In genomic region chr4:4488405-4489404, GRCh38 we compare ENCODE assay signal across 8 cellular contexts. TPM values are rescaled to one million over a fixed set of nuclear protein-coding genes. Genes with fewer than 3 reads are reported as not detected.
DNase-seq lines count a peak whose midpoint lies in the region; ATAC-seq and TF ChIP-seq lines count a peak whose summit lies in the region.

No MANE protein-coding gene starts in this region.

- H3K36me3 ChIP-seq in NT2/D1 (ENCODE audit: insufficient read depth, insufficient read length, low read length), result no peaks in the 10 kb centered on the region
- H3K36me3 ChIP-seq in esophagus muscularis mucosa, result no peaks in the 10 kb centered on the region

- peak; percentile 69 to 88 (median 79) for TF ChIP-seq CTCF in esophagus muscularis mucosa (IDR thresholded peaks at IDR 0.05)
- peak; percentile 94 for TF ChIP-seq CTCF in nephron progenitor cell (IDR thresholded peaks at IDR 0.05)

- no peak overlapping the region for H3K27ac ChIP-seq in esophagus muscularis mucosa (replicated peaks in 1 of 4)

- peak; percentile 72 for ATAC-seq in HG03378 (IDR thresholded peaks at IDR 0.05; ENCODE audit: unreplicated experiment)
- peak; percentile 98 for ATAC-seq in stimulated activated naive CD8-positive, alpha-beta T cell treated with anti-CD3 and anti-CD28 coated beads, Interleukin-15, amount 100 ng/mL, for 72 hours

- H3K4me1 Mint-ChIP-seq in nephron progenitor cell, result peaks cover 12% of the 10 kb centered on the region
- peaks cover 7% of the 10 kb centered on the region for H3K4me1 Mint-ChIP-seq in stimulated activated naive CD8-positive, alpha-beta T cell treated with anti-CD3 and anti-CD28 coated beads, Interleukin-15, amount 100 ng/mL, for 72 hours

- TF ChIP-seq POLR2A in esophagus muscularis mucosa (IDR thresholded peaks at IDR 0.05; ENCODE audit: low read depth), result no peak

- H3K4me3 ChIP-seq in NT2/D1 (ENCODE audit: insufficient read length, low read depth) (no peak overlapping the region), esophagus muscularis mucosa (no peak overlapping the region)

- H3K27me3 ChIP-seq in NT2/D1 (ENCODE audit: insufficient read depth, insufficient read length) (no peaks in the 10 kb centered on the region), esophagus muscularis mucosa (no peaks in the 10 kb centered on the region)

- 43% methylated on average over 6 of the region's 6 CpGs for WGBS in esophagus muscularis mucosa

- H3K9ac ChIP-seq in NT2/D1 (ENCODE audit: insufficient read length, low read depth), result no peak overlapping the region

- H3K4me3 Mint-ChIP-seq in nephron progenitor cell, result no peak overlapping the region
- H3K4me3 Mint-ChIP-seq in stimulated activated naive CD8-positive, alpha-beta T cell treated with anti-CD3 and anti-CD28 coated beads, Interleukin-15, amount 100 ng/mL, for 72 hours, result no peak overlapping the region

- no peak for TF ChIP-seq EP300 in esophagus muscularis mucosa (IDR thresholded peaks at IDR 0.05)

- DNase-seq in COLO668 (lab: John Stamatoyannopoulos, UW; ENCODE audit: unreplicated experiment) (peak; percentile 62), GM19240 (ENCODE audit: insufficient read length, low spot score) (peak; percentile 36), NT2/D1 (ENCODE audit: low read depth, low spot score) (peak; percentile 63), esophagus muscularis mucosa (ENCODE audit: extremely low spot score) (no peak), nephron progenitor cell (peak; percentile 75)
- peak; percentile 76 for DNase-seq in activated CD8-positive, alpha-beta memory T cell treated with anti-CD3 and anti-CD28 coated beads, Interleukin-2, amount 50 U/mL, for 48 hours
- peak; percentile 57 to 70 for DNase-seq in stimulated activated naive CD8-positive, alpha-beta T cell treated with anti-CD3 and anti-CD28 coated beads, Interleukin-15, amount 100 ng/mL, for 72 hours

- no peaks in the 10 kb centered on the region for H3K9me3 Mint-ChIP-seq in nephron progenitor cell
- no peaks in the 10 kb centered on the region for H3K9me3 Mint-ChIP-seq in stimulated activated naive CD8-positive, alpha-beta T cell treated with anti-CD3 and anti-CD28 coated beads, Interleukin-15, amount 100 ng/mL, for 72 hours

- peaks cover 7% of the 10 kb centered on the region for H3K27me3 Mint-ChIP-seq in nephron progenitor cell (ENCODE audit: low read depth, poor library complexity)
- H3K27me3 Mint-ChIP-seq in stimulated activated naive CD8-positive, alpha-beta T cell treated with anti-CD3 and anti-CD28 coated beads, Interleukin-15, amount 100 ng/mL, for 72 hours, result no peaks in the 10 kb centered on the region

- no peaks in the 10 kb centered on the region for H3K36me3 Mint-ChIP-seq in nephron progenitor cell (ENCODE audit: low read depth)

- intact Hi-C loops in esophagus muscularis mucosa (cut with DNase I), result loop anchor here (10.0 kb wide), 2 partner anchors 86 to 376 kb away; no protein-coding TSS in a partner anchor

- H3K4me1 ChIP-seq in NT2/D1 (ENCODE audit: insufficient read depth, insufficient read length) (no peaks in the 10 kb centered on the region), esophagus muscularis mucosa (peaks cover 0 to 20% (median 3%) of the 10 kb centered on the region in 4 donors)

- no peak overlapping the region for H3K27ac Mint-ChIP-seq in nephron progenitor cell
- H3K27ac Mint-ChIP-seq in stimulated activated naive CD8-positive, alpha-beta T cell treated with anti-CD3 and anti-CD28 coated beads, Interleukin-15, amount 100 ng/mL, for 72 hours, result no peak overlapping the region

- H3K9me3 ChIP-seq in NT2/D1 (ENCODE audit: insufficient read depth, low read length) (no peaks in the 10 kb centered on the region), esophagus muscularis mucosa (no peaks in the 10 kb centered on the region)

RNA-seq across cellular contexts. Expression of gene STX18, which starts 53.1 kb away (rescaled TPM):
- 10 to 100 TPM; 14.5 to 21.0 (median 17.8) TPM for total RNA-seq in esophagus muscularis mucosa
